In the genomic region with DNA sequence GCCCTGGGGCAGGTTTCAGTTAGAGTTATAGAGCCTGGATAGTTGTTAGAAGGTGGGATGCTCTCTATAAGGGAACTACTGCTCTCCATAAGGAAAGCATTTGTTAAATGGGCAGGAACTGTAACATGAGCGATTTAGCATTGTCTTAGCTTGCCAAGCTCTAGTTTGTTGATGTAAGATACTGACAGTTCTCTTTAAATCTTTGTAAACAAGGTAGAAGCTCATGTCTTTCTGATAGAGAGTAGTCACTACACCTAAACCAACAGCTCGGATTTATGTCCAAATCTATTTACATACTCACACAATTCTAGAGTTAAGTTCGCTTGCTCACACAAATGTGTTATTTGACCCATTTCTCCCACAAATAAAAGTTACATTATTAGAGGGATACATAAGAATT, we compare ENCODE assay signal across 18 cellular contexts.
"Had no signal": no experiment of that assay in that cellular context is flagged by ENCODE, and none has a peak within 500 bp of the region (broad histone marks: within the 10 kb centered on the region; RNA-seq: fewer than 3 reads in every experiment).

No MANE protein-coding gene starts in this region.

- H3K36me3 ChIP-seq: colonic mucosa, esophagus squamous epithelium, lower lobe of right lung, right atrium auricular region, tibial artery had no signal

- H3K27ac ChIP-seq: colonic mucosa, esophagus squamous epithelium, lower lobe of right lung, parathyroid adenoma, right atrium auricular region, testis, tibial artery had no signal

- H3K4me3 ChIP-seq: colonic mucosa, esophagus squamous epithelium, lower lobe of right lung, right atrium auricular region, testis, tibial artery had no signal

- H3K27me3 ChIP-seq: colonic mucosa, esophagus squamous epithelium, right atrium auricular region, testis, tibial artery had no signal

- H3K4me1 ChIP-seq: colonic mucosa, testis had no signal

- H3K9me3 ChIP-seq: colonic mucosa, esophagus squamous epithelium, lower lobe of right lung, right atrium auricular region, testis, tibial artery had no signal

- ATAC-seq: left ventricle myocardium superior; lower lobe of right lung; natural killer cell; sciatic nerve; stimulated activated memory B cell treated with anti-CD40 and anti-IgM and Interleukin-4, amounts not matched to agents 10 μg/mL and 1 μg/mL and 100 μg/mL, for 72 hours; stimulated activated naive CD8-positive, alpha-beta T cell treated with anti-CD3 and anti-CD28 coated beads, Interleukin-15, Interleukin-2, amounts not matched to agents 100 U/mL and 50 U/mL, for 24 hours had no signal

- H2AFZ ChIP-seq: parathyroid adenoma had no signal

- DNase-seq: cerebellar nuclear complex; colonic mucosa; effector memory CD4-positive, alpha-beta T cell; esophagus squamous epithelium; foreskin melanocyte; left ventricle myocardium superior; lower lobe of right lung; natural killer cell; occipital lobe; stimulated activated CD4-positive, alpha-beta T cell treated with anti-CD3 and anti-CD28 coated beads, Interleukin-4, amount 100 ng/mL, for 4 hours; stimulated activated naive CD8-positive, alpha-beta T cell treated with anti-CD3 and anti-CD28 coated beads, Interleukin-15, Interleukin-2, amounts not matched to agents 100 U/mL and 50 U/mL, for 24 hours; substantia nigra; testis; tibial artery had no signal
